10 cellular contexts compared by ENCODE assay signal in the genomic region with DNA sequence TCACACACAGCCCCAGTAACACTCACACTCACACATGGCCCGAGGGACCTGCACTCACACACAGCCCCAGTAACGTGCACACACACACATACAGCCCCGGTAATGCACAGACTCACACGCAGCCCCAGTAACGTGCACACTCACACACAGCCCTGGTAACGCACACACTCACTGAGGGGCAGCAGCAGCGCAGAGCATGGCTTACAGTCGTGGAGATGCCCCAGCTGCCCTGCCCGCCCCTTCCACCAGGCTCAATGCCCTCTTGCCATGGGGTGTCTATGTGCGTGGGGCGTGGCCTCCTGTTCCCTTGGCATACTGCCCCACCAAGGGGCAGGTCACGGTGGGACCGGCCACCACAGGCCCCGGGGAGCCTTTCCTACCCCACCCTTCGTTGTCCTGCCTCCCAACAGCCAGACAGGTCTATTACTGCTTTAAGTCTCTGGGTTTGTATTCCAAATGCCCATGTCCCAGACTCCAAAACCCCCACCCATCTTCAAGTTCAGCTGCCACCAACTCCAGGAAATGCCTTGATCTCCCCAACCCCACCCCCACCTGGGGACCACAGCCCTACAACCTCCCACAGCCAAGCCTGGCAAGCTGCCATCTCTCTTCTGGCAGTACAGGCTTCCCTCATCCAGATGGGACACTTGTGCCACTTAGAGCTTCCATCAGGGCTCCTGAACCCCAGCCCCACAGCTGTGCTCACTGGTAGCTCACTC. TPM values are rescaled to one million over a fixed set of nuclear protein-coding genes. Genes with fewer than 3 reads are reported as not detected.
DNase-seq lines count a peak whose midpoint lies in the region; TF ChIP-seq lines count a peak whose summit lies in the region.
"Had no signal": no experiment of that assay in that cellular context is flagged by ENCODE, and none has a peak within 500 bp of the region (broad histone marks: within the 10 kb centered on the region; RNA-seq: fewer than 3 reads in every experiment).

No MANE protein-coding gene starts in this region.

- intact Hi-C loops in posterior vena cava (cut with DNase I): no loop called here

- no peaks in the 10 kb centered on the region for H3K9me3 ChIP-seq in effector memory CD4-positive, alpha-beta T cell (ENCODE audit: control insufficient read depth, low read length)

- H3K4me1 ChIP-seq in effector memory CD4-positive, alpha-beta T cell (ENCODE audit: control insufficient read depth, insufficient read depth, low read length, poor library complexity, severe bottlenecking): peaks cover 72% of the 10 kb centered on the region

- no peaks in the 10 kb centered on the region for H3K27me3 ChIP-seq in effector memory CD4-positive, alpha-beta T cell (replicated peaks; ENCODE audit: control insufficient read depth, insufficient read depth, low read length, poor library complexity, severe bottlenecking)

- H3K36me3 ChIP-seq in effector memory CD4-positive, alpha-beta T cell (ENCODE audit: control insufficient read depth, insufficient read depth, low read length): no peaks in the 10 kb centered on the region

- peak overlapping the region; percentile 56 for H3K27ac ChIP-seq in effector memory CD4-positive, alpha-beta T cell (ENCODE audit: insufficient read depth, low read length, poor library complexity, severe bottlenecking)
- H3K27ac ChIP-seq: PC-9 had no signal

- no peak for TF ChIP-seq CTCF in GM10266 (IDR thresholded peaks at IDR 0.05; ENCODE audit: control insufficient read depth, insufficient read depth, low read depth, missing control alignments)

- DNase-seq in GM10266 (ENCODE audit: extremely low spot score) (peak; percentile 7), RPMI8226 (peak; percentile 75), posterior vena cava (ENCODE audit: low spot score) (peak; percentile 76), NCI-H2107 treated with DMSO at 0.1 percent for 48 hours (lab: John Stamatoyannopoulos, UW; ENCODE audit: unreplicated experiment) (no peak), NCI-H2107 (lab: John Stamatoyannopoulos, UW) (no peak), NCI-H1436 (lab: John Stamatoyannopoulos, UW) (no peak)
- DNase-seq in effector memory CD4-positive, alpha-beta T cell: peak; percentile 26 to 36 (median 29)
- no peak for DNase-seq in stimulated activated CD4-positive, alpha-beta T cell treated with anti-CD3 and anti-CD28 coated beads, Interleukin-4, amount 100 ng/mL, for 4 hours

- no peak overlapping the region for H3K4me3 ChIP-seq in effector memory CD4-positive, alpha-beta T cell (ENCODE audit: insufficient read depth, low read depth, low read length, poor library complexity, severe bottlenecking)
- H3K4me3 ChIP-seq: PC-9, skin epidermis had no signal

RNA-seq across cellular contexts. Expression of a gene that starts 2.6 kb away (rescaled TPM):
- total RNA-seq in posterior vena cava: 10 to 100 TPM; 16.9 to 18.3 TPM

RNA-seq across cellular contexts. Expression of a gene that starts 8.7 kb away (rescaled TPM):
- total RNA-seq in posterior vena cava: under 1 TPM; 0.05 to 0.32 TPM
- total RNA-seq: PC-9 had no signal

RNA-seq across cellular contexts. Expression of a gene that starts 47.5 kb away (rescaled TPM):
- 10 to 100 TPM; 29.2 to 31.1 TPM for total RNA-seq in posterior vena cava

Comparison
In these comparisons a context has a peak if more than half of its experiments do, and no peak if none do; other contexts are left out.
1. DNase-seq: peak in GM10266 (single experiment), RPMI8226 (single experiment), effector memory CD4-positive, alpha-beta T cell (3 of 3) and posterior vena cava (single experiment); none in NCI-H2107 treated with DMSO at 0.1 percent for 48 hours (single experiment), NCI-H2107 (single experiment), NCI-H1436 (single experiment) and stimulated activated CD4-positive, alpha-beta T cell treated with anti-CD3 and anti-CD28 coated beads, Interleukin-4, amount 100 ng/mL, for 4 hours (0 of 2).